ENCODE assay signal across 8 cellular contexts in genomic region chr12:124509676-124510300, GRCh38. TPM values are rescaled to one million over a fixed set of nuclear protein-coding genes. Genes with fewer than 3 reads are reported as not detected.
DNase-seq lines count a peak whose midpoint lies in the region; ATAC-seq, FAIRE-seq and TF ChIP-seq lines count a peak whose summit lies in the region.

No MANE protein-coding gene starts in this region.

- H3K9me3 ChIP-seq in SK-N-MC (ENCODE audit: low read depth, low read length) (no peaks in the 10 kb centered on the region), pancreas (no peaks in the 10 kb centered on the region)

- ATAC-seq in pancreas: peak; percentile 58 to 72 (median 68)
- no peak for ATAC-seq in GM18868 (IDR thresholded peaks at IDR 0.05; ENCODE audit: unreplicated experiment)
- no peak for ATAC-seq in GM21360 (IDR thresholded peaks at IDR 0.05; ENCODE audit: unreplicated experiment)
- no peak for ATAC-seq in HG03280 (IDR thresholded peaks at IDR 0.05; ENCODE audit: unreplicated experiment)

- intact Hi-C loops in pancreas (cut with DNase I): no loop called here

- H3K27ac ChIP-seq in SK-N-MC (peak overlapping the region; percentile 26; the same call in 1 of the 2 replicates), pancreas (peak overlapping the region; percentile 61 to 82 (median 76))

- peaks cover 35 to 65% (median 52%) of the 10 kb centered on the region in 3 donors for H3K4me1 ChIP-seq in pancreas

- H3K36me3 ChIP-seq in SK-N-MC (ENCODE audit: insufficient read depth, low read length): peaks cover 8% of the 10 kb centered on the region; the same call in 1 of the 2 replicates
- H3K36me3 ChIP-seq in pancreas: no peaks in the 10 kb centered on the region

- peak; percentile 78 for DNase-seq in COLO829 (ENCODE audit: low spot score)
- DNase-seq in SK-N-MC (ENCODE audit: low read depth, low spot score): no peak
- DNase-seq in foreskin fibroblast: peak; percentile 77 to 86
- DNase-seq in pancreas: peak in 5 of 6 donors; percentile 54 to 84 (median 70)
- no peak for DNase-seq in NCI-H187 treated with DMSO at 0.1 percent for 48 hours (lab: John Stamatoyannopoulos, UW)

- FAIRE-seq in pancreas (lab: Jason Lieb, UNC): no peak

- no peak overlapping the region for H3K9ac ChIP-seq in SK-N-MC (ENCODE audit: insufficient read length)

- TF ChIP-seq CTCF in foreskin fibroblast (IDR thresholded peaks at IDR 0.05; ENCODE audit: low read depth, low read length): no peak
- no peak for TF ChIP-seq CTCF in pancreas (IDR thresholded peaks at IDR 0.05)

- no peak overlapping the region for H3K4me3 ChIP-seq in SK-N-MC
- H3K4me3 ChIP-seq in foreskin fibroblast (ENCODE audit: low read depth in 1 of 2, low read length in 2 of 2): no peak overlapping the region
- no peak overlapping the region for H3K4me3 ChIP-seq in pancreas

- H3K27me3 ChIP-seq in pancreas: no peaks in the 10 kb centered on the region

- 25 to 30% methylated on average over 16 of the region's 16 CpGs for WGBS in pancreas, 2 donors

RNA-seq across cellular contexts. Expression of gene NCOR2, which starts 57.6 kb away (rescaled TPM):
- 100 to 1,000 TPM in 3 of 6 donors, 10 to 100 TPM in 3; 97.7 to 148 (median 101) TPM for total RNA-seq in pancreas
- polyA plus RNA-seq in pancreas: 10 to 100 TPM; 49.6 to 91.6 TPM

Comparison
In these comparisons a context has a peak if more than half of its experiments do, and no peak if none do; other contexts are left out.
1. DNase-seq: peak in COLO829 (single experiment), foreskin fibroblast (2 of 2) and pancreas (5 of 6); none in SK-N-MC (single experiment) and NCI-H187 treated with DMSO at 0.1 percent for 48 hours (single experiment).
2. ATAC-seq: peak in pancreas (4 of 4); none in GM18868 (single experiment), GM21360 (single experiment) and HG03280 (single experiment).